Comparison of ENCODE assay signal across 8 cellular contexts in genomic region chr2:136117391-136117841, GRCh38. TPM values are rescaled to one million over a fixed set of nuclear protein-coding genes. Genes with fewer than 3 reads are reported as not detected.
DNase-seq lines count a peak whose midpoint lies in the region; ATAC-seq and TF ChIP-seq lines count a peak whose summit lies in the region.

No MANE protein-coding gene starts in this region.

- ATAC-seq in HG03095 (IDR thresholded peaks at IDR 0.05; ENCODE audit: unreplicated experiment), result peak; percentile 10
- peak; percentile 22 to 66 (median 46) for ATAC-seq in heart right ventricle
- no peak for ATAC-seq in HG03565 (IDR thresholded peaks at IDR 0.05; ENCODE audit: unreplicated experiment)

- H3K4me3 Mint-ChIP-seq in progenitor cell of endocrine pancreas (ENCODE audit: low read depth), result peak overlapping the region; percentile 87

- peak; percentile 20 to 39 (median 32) for DNase-seq in activated CD4-positive, CD25-positive, alpha-beta regulatory T cell (lab: John Stamatoyannopoulos, UW)
- DNase-seq in activated CD4-positive, CD25-positive, alpha-beta regulatory T cell treated with anti-CD3 and anti-CD28 coated beads, Interleukin-2, amount 50 U/mL, for 72 hours, result no peak
- DNase-seq in activated naive CD4-positive, alpha-beta T cell treated with anti-CD3 and anti-CD28 coated beads, Interleukin-2, amount 50 U/mL, for 16 hours, result peak; percentile 68
- DNase-seq in heart right ventricle (peak; percentile 28 to 49), progenitor cell of endocrine pancreas (ENCODE audit: low spot score, unreplicated experiment) (peak; percentile 27)

- peaks cover 31% of the 10 kb centered on the region for H3K79me2 ChIP-seq in OCI-LY1 (ENCODE audit: insufficient read depth, low read length)

- H3K9me3 Mint-ChIP-seq in progenitor cell of endocrine pancreas (ENCODE audit: low read depth), result no peaks in the 10 kb centered on the region

- TF ChIP-seq CTCF in OCI-LY1 (IDR thresholded peaks at IDR 0.05; ENCODE audit: low read length), result no peak
- TF ChIP-seq CTCF in heart right ventricle (IDR thresholded peaks at IDR 0.05), result peak in 3 of 9 donors; percentile 24 to 36 (median 25)
- peak; percentile 33 for TF ChIP-seq CTCF in progenitor cell of endocrine pancreas (IDR thresholded peaks at IDR 0.05; ENCODE audit: unreplicated experiment)

- H3K27ac ChIP-seq in OCI-LY1 (ENCODE audit: low read depth, low read length, poor library complexity, severe bottlenecking), result peak overlapping the region; percentile 96
- H3K27ac ChIP-seq in heart right ventricle, result peak overlapping the region in 9 of 10 donors; percentile 14 to 94 (median 39)

- H3K4me1 ChIP-seq in OCI-LY1 (ENCODE audit: insufficient read depth, low read length, severe bottlenecking), result peaks cover 60% of the 10 kb centered on the region
- peaks cover 0 to 70% (median 27%) of the 10 kb centered on the region in 9 donors for H3K4me1 ChIP-seq in heart right ventricle

- peaks cover 10% of the 10 kb centered on the region for H3K36me3 Mint-ChIP-seq in progenitor cell of endocrine pancreas (ENCODE audit: insufficient read depth)

- peak overlapping the region; percentile 83 for H3K27ac Mint-ChIP-seq in progenitor cell of endocrine pancreas

- H3K4me3 ChIP-seq in OCI-LY1 (ENCODE audit: low read depth, low read length, poor library complexity, severe bottlenecking), result peak overlapping the region; percentile 88
- peak overlapping the region; percentile 42 to 74 (median 60) for H3K4me3 ChIP-seq in heart right ventricle

- H3K27me3 ChIP-seq in OCI-LY1 (ENCODE audit: insufficient read depth, low read length), result no peaks in the 10 kb centered on the region
- H3K27me3 ChIP-seq in heart right ventricle, result peaks cover 0 to 62% (median 40%) of the 10 kb centered on the region in 7 donors

- peaks cover 25% of the 10 kb centered on the region for H3F3A ChIP-seq in OCI-LY1 (ENCODE audit: insufficient read depth, low read length)

- peaks cover 44% of the 10 kb centered on the region for H3K27me3 Mint-ChIP-seq in progenitor cell of endocrine pancreas

- H3K4me1 Mint-ChIP-seq in progenitor cell of endocrine pancreas (ENCODE audit: low read depth), result peaks cover 16% of the 10 kb centered on the region

- H3K4me2 ChIP-seq in OCI-LY1 (ENCODE audit: low read length), result peak overlapping the region; percentile 96

- 0% methylated on average over 35 of the region's 35 CpGs for WGBS in heart right ventricle, 2 donors

- peak overlapping the region; percentile 92 for H3K9ac ChIP-seq in OCI-LY1 (ENCODE audit: low read length)

- H3K9me3 ChIP-seq in OCI-LY1 (ENCODE audit: low read length) (no peaks in the 10 kb centered on the region), heart right ventricle (no peaks in the 10 kb centered on the region)

- H3K36me3 ChIP-seq in OCI-LY1 (ENCODE audit: insufficient read depth, low read length) (peaks cover 52% of the 10 kb centered on the region), heart right ventricle (peaks cover 0 to 29% (median 0%) of the 10 kb centered on the region in 9 donors)

- no peak overlapping the region for H2AFZ ChIP-seq in OCI-LY1 (ENCODE audit: low read length)

- intact Hi-C loops in heart right ventricle (cut with DNase I), result loop anchor here in 6 of 10 donors (5.0 to 10.0 kb wide), 8 partner anchors 93 to 260 kb away; partner anchors contain the start of gene DARS1 (in 2 of the 6)

- H4K20me1 ChIP-seq in OCI-LY1 (ENCODE audit: insufficient read depth, low read length), result no peaks in the 10 kb centered on the region

- H3K9me2 ChIP-seq in OCI-LY1 (ENCODE audit: low read depth, low read length), result no peaks in the 10 kb centered on the region

RNA-seq across cellular contexts. Expression of gene CXCR4, which starts 0.5 kb away (rescaled TPM):
- 10 to 100 TPM in 1 of 10 donors, 1 to 10 TPM in 9; 1.5 to 24.0 (median 4.9) TPM for total RNA-seq in heart right ventricle
- 1 to 10 TPM; 1.8 to 4.7 TPM for polyA plus RNA-seq in heart right ventricle
- total RNA-seq in progenitor cell of endocrine pancreas, result 5.9 and 10.4 TPM in 2 replicates
